ENCODE assay signal across 19 cellular contexts in the genomic region with DNA sequence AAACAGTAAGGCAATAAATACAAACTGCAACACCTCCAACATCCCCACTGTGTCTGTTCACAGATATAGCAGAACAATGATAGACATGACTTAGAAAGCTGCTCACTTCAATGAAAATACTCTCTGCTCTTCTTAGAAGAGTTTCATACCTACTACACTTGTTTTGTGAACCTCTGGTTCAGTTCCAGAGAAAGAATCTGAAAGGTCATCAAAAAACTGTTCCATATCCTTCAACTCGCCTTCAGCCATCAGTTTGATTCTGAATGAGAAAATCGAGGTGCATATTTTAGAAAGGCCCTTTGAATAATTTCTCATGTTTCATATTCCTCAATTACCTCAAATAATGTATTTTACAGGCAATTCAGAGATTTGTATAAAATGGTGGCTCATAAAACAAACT.
"Had no signal": no experiment of that assay in that cellular context is flagged by ENCODE, and none has a peak within 500 bp of the region (broad histone marks: within the 10 kb centered on the region; RNA-seq: fewer than 3 reads in every experiment).

No MANE protein-coding gene starts in this region.

- H3K9me3 Mint-ChIP-seq: central memory CD8-positive, alpha-beta T cell; mesothelial cell of epicardium; natural killer cell treated with Interleukin-12 subunit alpha and Interleukin-12 subunit beta and Interleukin-15 and Interleukin-18, amount 100 ng/mL, for 72 hours; T-cell had no signal

- H3K4me3 Mint-ChIP-seq: central memory CD8-positive, alpha-beta T cell; mesothelial cell of epicardium; natural killer cell treated with Interleukin-12 subunit alpha and Interleukin-12 subunit beta and Interleukin-15 and Interleukin-18, amount 100 ng/mL, for 72 hours; T-cell had no signal

- H3K27ac Mint-ChIP-seq: mesothelial cell of epicardium; natural killer cell treated with Interleukin-12 subunit alpha and Interleukin-12 subunit beta and Interleukin-15 and Interleukin-18, amount 100 ng/mL, for 72 hours had no signal

- H3K27me3 ChIP-seq: esophagus squamous epithelium, gastrocnemius medialis, pancreas, upper lobe of left lung had no signal

- H3K27ac ChIP-seq: esophagus squamous epithelium, gastrocnemius medialis, left ventricle myocardium inferior, pancreas, skin epidermis, thoracic aorta, upper lobe of left lung had no signal

- H3K9me3 ChIP-seq: esophagus squamous epithelium, gastrocnemius medialis, left ventricle myocardium inferior, pancreas, thoracic aorta, upper lobe of left lung had no signal

- DNase-seq: activated CD4-positive, alpha-beta T cell treated with anti-CD3 and anti-CD28 coated beads for 1 hour; activated CD8-positive, alpha-beta memory T cell treated with anti-CD3 and anti-CD28 coated beads, Interleukin-2, amount 50 U/mL, for 4 hours; activated effector memory CD4-positive, alpha-beta T cell treated with anti-CD3 and anti-CD28 coated beads, Interleukin-2, amount 50 U/mL, for 16 hours; activated naive CD4-positive, alpha-beta T cell treated with anti-CD3 and anti-CD28 coated beads, Interleukin-2, amount 50 U/mL, for 16 hours; activated T-cell treated with anti-CD3 and anti-CD28 coated beads, Interleukin-2, amount 50 U/mL, for 48 hours; esophagus squamous epithelium; gastrocnemius medialis; hippocampal formation; left ventricle myocardium inferior; pancreas; right cardiac atrium; stimulated activated CD4-positive, alpha-beta T cell treated with anti-CD3 and anti-CD28 coated beads, Interleukin-1b, Interleukin-23, amount 100 ng/mL, for 48 hours; T-cell; upper lobe of left lung had no signal

- ATAC-seq: gastrocnemius medialis; natural killer cell treated with Interleukin-12 subunit alpha and Interleukin-12 subunit beta and Interleukin-15 and Interleukin-18, amount 100 ng/mL, for 72 hours; pancreas; right cardiac atrium; T-cell had no signal

- H3K27me3 Mint-ChIP-seq: central memory CD8-positive, alpha-beta T cell; natural killer cell treated with Interleukin-12 subunit alpha and Interleukin-12 subunit beta and Interleukin-15 and Interleukin-18, amount 100 ng/mL, for 72 hours; T-cell had no signal

- H3K4me3 ChIP-seq: esophagus squamous epithelium, gastrocnemius medialis, left ventricle myocardium inferior, pancreas, skin epidermis, thoracic aorta, upper lobe of left lung had no signal
